Comparison of ENCODE assay signal across 27 cellular contexts in genomic region chr3:9030034-9030433, GRCh38.
"Had no signal": no experiment of that assay in that cellular context is flagged by ENCODE, and none has a peak within 500 bp of the region (broad histone marks: within the 10 kb centered on the region; RNA-seq: fewer than 3 reads in every experiment).

No MANE protein-coding gene starts in this region.

- H3K9me3 ChIP-seq: stomach, suprapubic skin, testis, thoracic aorta, thyroid gland, tibial artery, tibial nerve, transverse colon, upper lobe of left lung, upper lobe of right lung, uterus, vagina had no signal

- H3K27ac ChIP-seq: stomach, suprapubic skin, testis, thoracic aorta, thyroid gland, tibial artery, tibial nerve, transverse colon, upper lobe of left lung, upper lobe of right lung, uterus, vagina had no signal

- FAIRE-seq: urothelium cell line had no signal

- H3K27me3 ChIP-seq: stomach, suprapubic skin, testis, thyroid gland, tibial artery, tibial nerve, transverse colon, upper lobe of left lung, upper lobe of right lung, uterus, vagina had no signal

- ATAC-seq: stimulated activated effector memory CD8-positive, alpha-beta T cell treated with anti-CD3 and anti-CD28 coated beads, Interleukin-12 subunit alpha, Interleukin-12 subunit beta, amount 100 ng/mL, for 72 hours; stimulated activated memory B cell treated with anti-CD40 and anti-IgM and Interleukin-4, amounts not matched to agents 10 μg/mL and 1 μg/mL and 100 μg/mL, for 72 hours; stimulated activated naive B cell treated with anti-CD40 and anti-IgM and Interleukin-4, amounts not matched to agents 10 μg/mL and 1 μg/mL and 100 μg/mL, for 72 hours; stimulated activated naive CD8-positive, alpha-beta T cell treated with anti-CD3 and anti-CD28 coated beads, Interleukin-15, amount 100 ng/mL, for 72 hours; stimulated activated naive CD8-positive, alpha-beta T cell treated with anti-CD3 and anti-CD28 coated beads, Interleukin-15, Interleukin-2, amounts not matched to agents 100 U/mL and 50 U/mL, for 24 hours; upper lobe of right lung had no signal

- DNase-seq: stimulated activated CD4-positive, alpha-beta T cell treated with anti-CD3 and anti-CD28 coated beads, Interleukin-2, amount 100 ng/mL, for 48 hours; stimulated activated CD4-positive, alpha-beta T cell treated with anti-CD3 and anti-CD28 coated beads, Interleukin-4, amount 100 ng/mL, for 1 hour; stimulated activated CD4-positive, alpha-beta T cell treated with anti-CD3 and anti-CD28 coated beads, Interleukin-4, amount 100 ng/mL, for 24 hours; stimulated activated CD4-positive, alpha-beta T cell treated with anti-CD3 and anti-CD28 coated beads, Interleukin-4, amount 100 ng/mL, for 4 hours; stimulated activated CD8-positive, alpha-beta memory T cell treated with anti-CD3 and anti-CD28 coated beads, Interleukin-4, amount 100 ng/mL, for 48 hours; stimulated activated naive B cell treated with anti-CD40 and anti-IgM and Interleukin-4, amounts not matched to agents 10 μg/mL and 1 μg/mL and 100 μg/mL, for 72 hours; stimulated activated naive CD4-positive, alpha-beta T cell; stimulated activated naive CD4-positive, alpha-beta T cell treated with Interleukin-2 at 50 U/mL for 16 hours; stimulated activated naive CD8-positive, alpha-beta T cell treated with anti-CD3 and anti-CD28 coated beads, Interleukin-15, amount 100 ng/mL, for 72 hours; stimulated activated naive CD8-positive, alpha-beta T cell treated with anti-CD3 and anti-CD28 coated beads, Interleukin-15, Interleukin-2, amounts not matched to agents 100 U/mL and 50 U/mL, for 24 hours; stomach; substantia nigra; testis; thyroid gland; tibial artery; transverse colon; trophoblast cell; upper lobe of left lung; upper lobe of right lung; uterus had no signal

- H3K4me1 ChIP-seq: vagina had no signal

- H3K4me3 ChIP-seq: stomach, suprapubic skin, testis, thoracic aorta, thyroid gland, tibial artery, tibial nerve, transverse colon, upper lobe of left lung, upper lobe of right lung, uterus, vagina had no signal

- H3K36me3 ChIP-seq: stomach, thoracic aorta, thyroid gland, tibial artery, transverse colon, upper lobe of left lung, upper lobe of right lung, uterus, vagina had no signal
